Comparison of ENCODE assay signal across 8 cellular contexts in the genomic region with DNA sequence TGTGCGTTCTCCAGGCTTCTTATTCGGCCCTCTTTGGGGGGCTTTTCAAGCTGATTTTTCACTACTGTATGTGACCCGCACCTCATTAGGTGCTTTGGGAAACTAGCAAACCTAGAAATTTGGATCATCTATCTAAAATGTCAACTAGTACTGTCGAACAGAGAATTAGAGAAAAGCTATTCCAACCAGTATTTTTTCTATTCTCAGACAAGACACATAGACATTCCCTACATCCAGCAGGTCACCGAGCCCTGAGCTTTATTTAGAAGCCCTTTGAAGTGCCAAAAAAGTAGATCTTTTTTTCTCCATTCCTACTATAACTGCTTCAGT. TPM values are rescaled to one million over a fixed set of nuclear protein-coding genes. Genes with fewer than 3 reads are reported as not detected.
DNase-seq lines count a peak whose midpoint lies in the region; ATAC-seq, FAIRE-seq and TF ChIP-seq lines count a peak whose summit lies in the region.

No MANE protein-coding gene starts in this region.

- BruUV-seq in OCI-LY7 (replicated peaks; lab: Mats Ljungman, UMichigan), result no TSS peak
- no TSS peak for BruUV-seq in endothelial cell of umbilical vein (replicated peaks; lab: Mats Ljungman, UMichigan)

- no peak for TF ChIP-seq EP300 in ovary (IDR thresholded peaks at IDR 0.05)

- H3K9me3 ChIP-seq in CD8-positive, alpha-beta memory T cell (ENCODE audit: low read length), result no peaks in the 10 kb centered on the region
- no peaks in the 10 kb centered on the region for H3K9me3 ChIP-seq in OCI-LY7 (ENCODE audit: low read length)
- H3K9me3 ChIP-seq in endothelial cell of umbilical vein (replicated peaks; ENCODE audit: control insufficient read depth, insufficient read depth, low read length), result no peaks in the 10 kb centered on the region
- no peaks in the 10 kb centered on the region for H3K9me3 ChIP-seq in ovary

- FAIRE-seq in endothelial cell of umbilical vein (lab: Jason Lieb, UNC), result no peak

- no peaks in the 10 kb centered on the region for H4K20me1 ChIP-seq in OCI-LY7 (ENCODE audit: insufficient read depth, low read length)
- no peaks in the 10 kb centered on the region for H4K20me1 ChIP-seq in endothelial cell of umbilical vein (replicated peaks; ENCODE audit: control insufficient read depth, extremely low read depth, insufficient read depth, low read length)

- peaks cover 10 to 37% (median 10%) of the 10 kb centered on the region in 3 donors for H3K36me3 Mint-ChIP-seq in CD8-positive, alpha-beta memory T cell

- H3K27me3 ChIP-seq in CD8-positive, alpha-beta memory T cell (ENCODE audit: insufficient read depth, low read length, poor library complexity, severe bottlenecking), result no peaks in the 10 kb centered on the region
- no peaks in the 10 kb centered on the region for H3K27me3 ChIP-seq in endothelial cell of umbilical vein (ENCODE audit: control insufficient read depth in 2 of 2, insufficient read depth in 2 of 2, low read length in 2 of 2)
- H3K27me3 ChIP-seq in ovary, result no peaks in the 10 kb centered on the region

- POLR2A ChIA-PET in CD8-positive, alpha-beta memory T cell (lab: Charles Lee), result interaction anchor here (0.7 kb wide), 1 partner anchor 13 kb away, joined by 4 read pairs; no protein-coding TSS in a partner anchor
- POLR2A ChIA-PET in OCI-LY7 (lab: Charles Lee), result interaction anchor here (0.7 to 2.3 kb wide), 5 partner anchors 10 to 105 kb away, joined by 3 to 5 read pairs (median 4); no protein-coding TSS in a partner anchor
- POLR2A ChIA-PET in endothelial cell of umbilical vein (lab: Charles Lee), result no interaction called here

- H3K4me3 Mint-ChIP-seq in CD8-positive, alpha-beta memory T cell, result peak overlapping the region; percentile 93 to 100 (median 98)

- peak overlapping the region; percentile 80 for H3K4me3 ChIP-seq in CD8-positive, alpha-beta memory T cell (ENCODE audit: low read length)
- peak overlapping the region; percentile 80 for H3K4me3 ChIP-seq in OCI-LY7 (ENCODE audit: low read depth, low read length, poor library complexity, severe bottlenecking)
- H3K4me3 ChIP-seq in endothelial cell of umbilical vein (replicated peaks in 1 of 3; ENCODE audit: insufficient read depth in 1 of 3, low read depth in 1 of 3, low read length in 3 of 3), result peak overlapping the region in 1 of 3 experiments; percentile 78
- peak overlapping the region; percentile 88 for H3K4me3 ChIP-seq in ovary

- H3K27ac ChIP-seq in CD8-positive, alpha-beta memory T cell (ENCODE audit: low read depth, low read length), result peak overlapping the region; percentile 49
- H3K27ac ChIP-seq in OCI-LY7 (ENCODE audit: low read depth, low read length, poor library complexity, severe bottlenecking), result no peak overlapping the region
- no peak overlapping the region for H3K27ac ChIP-seq in endothelial cell of umbilical vein (ENCODE audit: insufficient read depth, low read depth, low read length)
- peak overlapping the region in 1 of 2 donors; percentile 74 for H3K27ac ChIP-seq in ovary

- TF ChIP-seq POLR2A in endothelial cell of umbilical vein (IDR thresholded peaks at IDR 0.05; ENCODE audit: low read depth, low read length) (no peak), ovary (IDR thresholded peaks at IDR 0.05) (no peak)

- H2AFZ ChIP-seq in OCI-LY7 (ENCODE audit: low read length), result peak overlapping the region; percentile 99
- H2AFZ ChIP-seq in endothelial cell of umbilical vein (ENCODE audit: low read depth, low read length), result peak overlapping the region; percentile 71

- intact Hi-C loops in OCI-LY7 (cut with micrococcal nuclease; ENCODE audit: unreplicated experiment) (loop anchor here (2.0 kb wide), 1 partner anchor 34 kb away; a partner anchor contains a TSS), endothelial cell of umbilical vein (cut with micrococcal nuclease) (loop anchor here (1.0 kb wide), 1 partner anchor 33 kb away; a partner anchor contains a TSS), ovary (cut with DNase I) (no loop called here)

- peak overlapping the region; percentile 60 for H3K9ac ChIP-seq in endothelial cell of umbilical vein (replicated peaks; ENCODE audit: extremely low read depth, insufficient read depth, low read length)

- H3K9me1 ChIP-seq in endothelial cell of umbilical vein (replicated peaks; ENCODE audit: control insufficient read depth, extremely low read depth, insufficient read depth, low read length), result no peaks in the 10 kb centered on the region

- H3K79me2 ChIP-seq in OCI-LY7 (ENCODE audit: insufficient read depth, low read depth, low read length), result peaks cover 16% of the 10 kb centered on the region; the same call in 1 of the 2 replicates
- peaks cover 30% of the 10 kb centered on the region for H3K79me2 ChIP-seq in endothelial cell of umbilical vein (ENCODE audit: control insufficient read depth, insufficient read depth, low read length)

- no peak for DNase-seq in CD8-positive, alpha-beta memory T cell
- DNase-seq in OCI-LY7 (ENCODE audit: low spot score) (no peak), endothelial cell of umbilical vein (ENCODE audit: low read depth, low spot score) (no peak), ovary (no peak), retina (no peak), SW480 (ENCODE audit: low spot score) (no peak), NCI-H1417 treated with DMSO at 0.1 percent for 48 hours (lab: John Stamatoyannopoulos, UW) (no peak)

- TF ChIP-seq CTCF in OCI-LY7 (conservative IDR thresholded peaks at IDR 0.05; ENCODE audit: low read length) (no peak), endothelial cell of umbilical vein (IDR thresholded peaks at IDR 0.05; ENCODE audit: extremely low read depth in 1 of 2, insufficient read depth in 1 of 2, low read depth in 1 of 2, low read length in 2 of 2) (no peak), ovary (IDR thresholded peaks at IDR 0.05) (no peak)

- 0 to 1% (median 0%) methylated on average over 5 of the region's 5 CpGs for WGBS in ovary, 3 donors

- H3K4me1 Mint-ChIP-seq in CD8-positive, alpha-beta memory T cell, result peaks cover 32 to 47% (median 45%) of the 10 kb centered on the region in 3 donors

- no peak for ATAC-seq in GM19467 (IDR thresholded peaks at IDR 0.05; ENCODE audit: unreplicated experiment)

- no peaks in the 10 kb centered on the region for H3K9me2 ChIP-seq in OCI-LY7 (ENCODE audit: insufficient read depth, low read length)

- peaks cover 14% of the 10 kb centered on the region for H3K4me1 ChIP-seq in CD8-positive, alpha-beta memory T cell (ENCODE audit: insufficient read depth, low read length)
- peaks cover 11% of the 10 kb centered on the region for H3K4me1 ChIP-seq in OCI-LY7 (ENCODE audit: insufficient read depth, low read length, poor library complexity, severe bottlenecking)
- H3K4me1 ChIP-seq in endothelial cell of umbilical vein (ENCODE audit: control insufficient read depth, extremely low read depth, insufficient read depth, low read length), result peaks cover 10% of the 10 kb centered on the region
- peaks cover 5% of the 10 kb centered on the region for H3K4me1 ChIP-seq in ovary (ENCODE audit: insufficient read depth)

- CTCF ChIA-PET in CD8-positive, alpha-beta memory T cell (lab: Charles Lee), result interaction anchor here (0.6 to 1.0 kb wide), 2 partner anchors 109 to 671 kb away, joined by 3 to 4 read pairs; no protein-coding TSS in a partner anchor
- CTCF ChIA-PET in OCI-LY7 (lab: Charles Lee; ENCODE audit: unreplicated experiment) (interaction anchor here (0.7 to 1.1 kb wide), 2 partner anchors 32 to 204 kb away, joined by 3 to 4 read pairs; no protein-coding TSS in a partner anchor), endothelial cell of umbilical vein (lab: Charles Lee) (interaction anchor here (1.1 to 3.7 kb wide), 6 partner anchors 15 to 204 kb away, joined by 3 to 16 read pairs (median 4); no protein-coding TSS in a partner anchor)

- H3K4me2 ChIP-seq in OCI-LY7 (ENCODE audit: low read length), result peak overlapping the region; percentile 73
- H3K4me2 ChIP-seq in endothelial cell of umbilical vein (ENCODE audit: insufficient read depth, low read length), result peak overlapping the region; percentile 64

- dilution Hi-C loops in endothelial cell of umbilical vein (cut with MboI; ENCODE audit: extremely low pct_ligation_motif_present, low sequenced_read_pairs), result no loop called here

- H3K36me3 ChIP-seq in CD8-positive, alpha-beta memory T cell (ENCODE audit: insufficient read depth, low read length), result no peaks in the 10 kb centered on the region
- H3K36me3 ChIP-seq in OCI-LY7 (ENCODE audit: insufficient read depth, low read length), result peaks cover 37% of the 10 kb centered on the region
- H3K36me3 ChIP-seq in endothelial cell of umbilical vein (ENCODE audit: control insufficient read depth in 2 of 2, extremely low read depth in 1 of 2, insufficient read depth in 2 of 2, low read length in 2 of 2), result peaks cover 3 to 11% of the 10 kb centered on the region in 2 experiments
- H3K36me3 ChIP-seq in ovary, result no peaks in the 10 kb centered on the region

- peak overlapping the region; percentile 76 to 99 (median 96) for H3K27ac Mint-ChIP-seq in CD8-positive, alpha-beta memory T cell

- H3K27me3 Mint-ChIP-seq in CD8-positive, alpha-beta memory T cell, result peaks cover 6 to 9% of the 10 kb centered on the region in 2 donors

- no peaks in the 10 kb centered on the region for H3K9me3 Mint-ChIP-seq in CD8-positive, alpha-beta memory T cell

RNA-seq across cellular contexts. Expression of a gene that starts 0.3 kb away (rescaled TPM):
- total RNA-seq in CD8-positive, alpha-beta memory T cell, result 100 to 1,000 TPM; 187 to 190 TPM
- polyA plus RNA-seq in CD8-positive, alpha-beta memory T cell, result 380 TPM
- 109 and 147 TPM in 2 replicates for total RNA-seq in OCI-LY7 (2014; rRNA removed; shearing (Covaris generic))
- total RNA-seq in OCI-LY7 (2022), result 153 and 157 TPM in 2 replicates
- total RNA-seq in endothelial cell of umbilical vein, result 339 and 362 TPM in 2 replicates
- 1,337 and 1,787 TPM in 2 replicates for polyA plus RNA-seq in endothelial cell of umbilical vein
- 1,307 and 1,533 TPM in 2 replicates for polyA plus RNA-seq in endothelial cell of umbilical vein (2011; cell fraction: cytosol; rRNA removed)
- 531 and 557 TPM in 2 replicates for polyA plus RNA-seq in endothelial cell of umbilical vein (2011; cell fraction: nucleus; rRNA removed)
- 362 and 401 TPM in 2 replicates for polyA plus RNA-seq in endothelial cell of umbilical vein (2012)
- 780 and 932 TPM in 2 replicates for polyA minus RNA-seq in endothelial cell of umbilical vein
- 99.6 TPM for polyA minus RNA-seq in endothelial cell of umbilical vein (2011; cell fraction: cytosol; rRNA and poly(A)+ RNA removed)
- polyA minus RNA-seq in endothelial cell of umbilical vein (2011; cell fraction: nucleus; rRNA and poly(A)+ RNA removed), result 84.7 and 121 TPM in 2 replicates
- 100 to 1,000 TPM; 261 to 496 (median 272) TPM for total RNA-seq in ovary
- polyA plus RNA-seq in ovary, result 100 to 1,000 TPM; 465 to 601 TPM

RNA-seq across cellular contexts. Expression of a gene that starts 32.5 kb away (rescaled TPM):
- total RNA-seq in CD8-positive, alpha-beta memory T cell, result 10 to 100 TPM; 59.4 to 61.9 TPM
- 15.6 TPM for polyA plus RNA-seq in CD8-positive, alpha-beta memory T cell
- 20.8 and 33.2 TPM in 2 replicates for total RNA-seq in OCI-LY7 (2014; rRNA removed; shearing (Covaris generic))
- 37.1 and 40.3 TPM in 2 replicates for total RNA-seq in OCI-LY7 (2022)
- total RNA-seq in endothelial cell of umbilical vein, result 48.1 and 50.8 TPM in 2 replicates
- 50.5 and 53.6 TPM in 2 replicates for polyA plus RNA-seq in endothelial cell of umbilical vein
- 35.4 and 37.2 TPM in 2 replicates for polyA plus RNA-seq in endothelial cell of umbilical vein (2011; cell fraction: cytosol; rRNA removed)
- 69.3 and 71.6 TPM in 2 replicates for polyA plus RNA-seq in endothelial cell of umbilical vein (2011; cell fraction: nucleus; rRNA removed)
- 33.9 and 41.1 TPM in 2 replicates for polyA plus RNA-seq in endothelial cell of umbilical vein (2012)
- 56.5 and 63.4 TPM in 2 replicates for polyA minus RNA-seq in endothelial cell of umbilical vein
- 33.5 TPM for polyA minus RNA-seq in endothelial cell of umbilical vein (2011; cell fraction: cytosol; rRNA and poly(A)+ RNA removed)
- 22.3 and 29.8 TPM in 2 replicates for polyA minus RNA-seq in endothelial cell of umbilical vein (2011; cell fraction: nucleus; rRNA and poly(A)+ RNA removed)
- total RNA-seq in ovary, result 10 to 100 TPM; 14.2 to 38.0 (median 26.6) TPM
- 10 to 100 TPM; 16.3 to 33.9 TPM for polyA plus RNA-seq in ovary

RNA-seq across cellular contexts. Expression of a gene that starts 33.5 kb away (rescaled TPM):
- 10 to 100 TPM; 61.9 to 67.4 TPM for total RNA-seq in CD8-positive, alpha-beta memory T cell
- 134 TPM for polyA plus RNA-seq in CD8-positive, alpha-beta memory T cell
- 71.3 and 103 TPM in 2 replicates for total RNA-seq in OCI-LY7 (2014; rRNA removed; shearing (Covaris generic))
- 52.1 and 55.2 TPM in 2 replicates for total RNA-seq in OCI-LY7 (2022)
- total RNA-seq in endothelial cell of umbilical vein, result 77.7 and 80.3 TPM in 2 replicates
- 136 and 145 TPM in 2 replicates for polyA plus RNA-seq in endothelial cell of umbilical vein
- polyA plus RNA-seq in endothelial cell of umbilical vein (2011; cell fraction: cytosol; rRNA removed), result 127 and 134 TPM in 2 replicates
- 26.3 and 33.6 TPM in 2 replicates for polyA plus RNA-seq in endothelial cell of umbilical vein (2011; cell fraction: nucleus; rRNA removed)
- polyA plus RNA-seq in endothelial cell of umbilical vein (2012), result 80.8 and 89.4 TPM in 2 replicates
- 34.9 and 36.8 TPM in 2 replicates for polyA minus RNA-seq in endothelial cell of umbilical vein
- 31.1 TPM for polyA minus RNA-seq in endothelial cell of umbilical vein (2011; cell fraction: cytosol; rRNA and poly(A)+ RNA removed)
- 5.2 and 7.0 TPM in 2 replicates for polyA minus RNA-seq in endothelial cell of umbilical vein (2011; cell fraction: nucleus; rRNA and poly(A)+ RNA removed)
- total RNA-seq in ovary, result 10 to 100 TPM; 20.1 to 66.1 (median 24.9) TPM
- polyA plus RNA-seq in ovary, result 10 to 100 TPM; 20.1 to 41.2 TPM

RNA-seq across cellular contexts. Expression of a gene that starts 39.9 kb away (rescaled TPM):
- not detected for total RNA-seq in CD8-positive, alpha-beta memory T cell
- 0.76 TPM for polyA plus RNA-seq in CD8-positive, alpha-beta memory T cell
- not detected in 2 replicates for total RNA-seq in OCI-LY7 (2014; rRNA removed; shearing (Covaris generic))
- total RNA-seq in OCI-LY7 (2022), result 0.48 TPM in 1 of 2 replicates, not detected in the other
- total RNA-seq in endothelial cell of umbilical vein, result not detected in 2 replicates
- polyA plus RNA-seq in endothelial cell of umbilical vein, result not detected in 2 replicates
- not detected in 2 replicates for polyA plus RNA-seq in endothelial cell of umbilical vein (2011; cell fraction: cytosol; rRNA removed)
- polyA plus RNA-seq in endothelial cell of umbilical vein (2011; cell fraction: nucleus; rRNA removed), result not detected in 2 replicates
- not detected in 2 replicates for polyA plus RNA-seq in endothelial cell of umbilical vein (2012)
- polyA minus RNA-seq in endothelial cell of umbilical vein, result 0.53 TPM in 1 of 2 replicates, not detected in the other
- polyA minus RNA-seq in endothelial cell of umbilical vein (2011; cell fraction: cytosol; rRNA and poly(A)+ RNA removed), result not detected
- not detected in 2 replicates for polyA minus RNA-seq in endothelial cell of umbilical vein (2011; cell fraction: nucleus; rRNA and poly(A)+ RNA removed)
- 10 to 100 TPM in 1 of 7 donors, 1 to 10 TPM in 4, under 1 TPM in 2; 0.45 to 38.6 (median 3.5) TPM for total RNA-seq in ovary
- polyA plus RNA-seq in ovary, result under 1 TPM in 1 of 2 donors, not detected in 1; 0.28 TPM

RNA-seq across cellular contexts. Expression of a gene that starts 42.7 kb away (rescaled TPM):
- 100 to 1,000 TPM; 168 to 176 TPM for total RNA-seq in CD8-positive, alpha-beta memory T cell
- polyA plus RNA-seq in CD8-positive, alpha-beta memory T cell, result 18.8 TPM
- total RNA-seq in OCI-LY7 (2014; rRNA removed; shearing (Covaris generic)), result 78.8 and 106 TPM in 2 replicates
- 133 and 139 TPM in 2 replicates for total RNA-seq in OCI-LY7 (2022)
- total RNA-seq in endothelial cell of umbilical vein, result 110 and 118 TPM in 2 replicates
- 59.2 and 62.0 TPM in 2 replicates for polyA plus RNA-seq in endothelial cell of umbilical vein
- polyA plus RNA-seq in endothelial cell of umbilical vein (2011; cell fraction: cytosol; rRNA removed), result 67.4 and 113 TPM in 2 replicates
- polyA plus RNA-seq in endothelial cell of umbilical vein (2011; cell fraction: nucleus; rRNA removed), result 270 and 317 TPM in 2 replicates
- 50.9 and 52.8 TPM in 2 replicates for polyA plus RNA-seq in endothelial cell of umbilical vein (2012)
- polyA minus RNA-seq in endothelial cell of umbilical vein, result 81.5 and 92.0 TPM in 2 replicates
- polyA minus RNA-seq in endothelial cell of umbilical vein (2011; cell fraction: cytosol; rRNA and poly(A)+ RNA removed), result 29.1 TPM
- 55.2 and 62.7 TPM in 2 replicates for polyA minus RNA-seq in endothelial cell of umbilical vein (2011; cell fraction: nucleus; rRNA and poly(A)+ RNA removed)
- 100 to 1,000 TPM in 1 of 7 donors, 10 to 100 TPM in 6; 41.0 to 221 (median 63.3) TPM for total RNA-seq in ovary
- 100 to 1,000 TPM in 1 of 2 donors, 10 to 100 TPM in 1; 36.3 to 108 TPM for polyA plus RNA-seq in ovary

Comparison
In these comparisons a context has a peak if more than half of its experiments do, and no peak if none do; other contexts are left out.
1. intact Hi-C loops: an anchor here in OCI-LY7 (2.0 kb wide) and endothelial cell of umbilical vein (1.0 kb wide); none called in ovary.